ENCODE assay signal across 2 cellular contexts in genomic region chr7:252216-252965, GRCh38.
A peak's percentile ranks its signal among the peaks of the same experiment; 100 is the strongest.
TF ChIP-seq lines count a peak whose summit lies in the region.

No MANE protein-coding gene starts in this region.

TF ChIP-seq in K562, 482 proteins besides CTCF, POLR2A, EP300 and RAD21:
- TF ChIP-seq ZNF79 (CRISPR knock-in tag; IDR thresholded peaks at IDR 0.05; ENCODE audit: low read depth): no peak
- no peak for TF ChIP-seq BCLAF1 (IDR thresholded peaks at IDR 0.05; ENCODE audit: borderline replicate concordance in 1 of 2, control insufficient read depth in 1 of 2, low read depth in 2 of 2, low read length in 1 of 2)
- TF ChIP-seq ZNF512 (tag; IDR thresholded peaks at IDR 0.05): no peak
- 0 out of 2 replicates have a peak, but pooled peaks have one; percentile 8 for TF ChIP-seq EZH2 (IDR thresholded peaks at IDR 0.05; ENCODE audit: borderline replicate concordance, low read depth, low read length)
TF ChIP-seq in K562: peak in this region for 1.

TF ChIP-seq in HepG2, 621 proteins besides CTCF, POLR2A, EP300 and RAD21:
- TF ChIP-seq KLF13 (CRISPR knock-in tag; IDR thresholded peaks at IDR 0.05) (no peak), CSRNP2 (CRISPR knock-in tag; conservative IDR thresholded peaks at IDR 0.05; ENCODE audit: low read depth) (no peak), THAP11 (CRISPR knock-in tag; IDR thresholded peaks at IDR 0.05) (no peak), ZNF768 (CRISPR knock-in tag; IDR thresholded peaks at IDR 0.05) (peak; percentile 56; the same call in 1 of the 2 replicates)
